15 cellular contexts compared by ENCODE assay signal in the genomic region with DNA sequence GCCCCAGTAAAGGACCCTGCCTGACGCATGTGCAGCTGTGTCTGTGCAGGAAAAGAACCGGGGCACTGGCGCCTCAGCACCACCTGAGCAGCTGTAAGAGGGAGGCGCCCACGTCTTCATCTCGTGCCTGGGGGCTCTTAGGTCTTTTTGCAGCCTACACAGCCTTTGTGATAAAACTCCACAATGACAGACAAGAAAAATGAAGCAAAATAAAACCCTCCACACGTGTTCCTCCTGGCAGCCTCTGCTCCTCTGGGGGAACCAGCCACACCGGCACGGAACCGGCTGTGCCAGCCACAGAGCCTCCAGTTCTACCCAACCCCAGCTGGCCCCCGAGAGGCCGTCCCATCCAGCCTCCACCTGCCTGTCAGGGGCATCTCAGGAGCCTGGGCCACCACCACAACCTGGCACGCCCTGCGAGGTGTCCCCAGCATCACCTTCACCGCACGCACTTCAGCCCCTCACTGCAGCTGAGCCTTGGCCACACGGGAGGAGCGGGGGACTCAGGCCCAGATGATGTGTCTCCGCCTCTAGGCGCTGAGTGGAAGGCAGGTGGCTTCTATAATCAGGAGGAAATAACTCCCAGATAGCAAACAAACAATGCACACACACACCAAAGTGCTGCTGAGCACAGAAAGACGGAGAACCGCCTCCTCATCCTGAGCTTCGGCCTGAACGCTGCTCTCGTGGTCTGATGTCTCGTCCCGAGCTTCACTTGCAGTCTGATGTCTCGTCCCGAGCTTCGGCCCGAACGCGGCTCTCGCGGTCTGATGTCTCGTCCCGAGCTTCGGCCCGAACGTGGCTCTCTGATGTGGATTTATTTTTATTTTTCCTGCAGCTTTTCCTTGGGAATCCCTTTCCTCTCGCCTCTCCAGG. TPM values are rescaled to one million over a fixed set of nuclear protein-coding genes. Genes with fewer than 3 reads are reported as not detected.
A peak's percentile ranks its signal among the peaks of the same experiment; 100 is the strongest.
DNase-seq lines count a peak whose midpoint lies in the region; ATAC-seq and TF ChIP-seq lines count a peak whose summit lies in the region.
"Had no signal": no experiment of that assay in that cellular context is flagged by ENCODE, and none has a peak within 500 bp of the region (broad histone marks: within the 10 kb centered on the region; RNA-seq: fewer than 3 reads in every experiment).

No MANE protein-coding gene starts in this region.

- peaks cover 24% of the 10 kb centered on the region for H3K4me1 ChIP-seq in body of pancreas
- H3K4me1 ChIP-seq in upper lobe of right lung = no peaks in the 10 kb centered on the region
- H3K4me1 ChIP-seq: parathyroid adenoma, Peyer's patch had no signal

- DNase-seq in Right ventricle myocardium inferior (ENCODE audit: missing footprints) = peak; percentile 46
- DNase-seq in left cardiac atrium = no peak
- DNase-seq in NCI-H2081 treated with DMSO at 0.1 percent for 48 hours (lab: John Stamatoyannopoulos, UW) = peak; percentile 39
- peak in 2 of 4 donors; percentile 25 to 37 for DNase-seq in body of pancreas
- DNase-seq in upper lobe of right lung = peak; percentile 57
- no peak for DNase-seq in KG1 (lab: John Stamatoyannopoulos, UW)
- DNase-seq in HUDEP-2 (lab: John Stamatoyannopoulos, UW; ENCODE audit: unreplicated experiment in 76 of 76) = no peak
- DNase-seq in GM03348 (ENCODE audit: low spot score) = no peak
- DNase-seq: ACHN; activated effector memory CD4-positive, alpha-beta T cell treated with Interleukin-2 at 50 U/mL for 16 hours; Calu3; T-helper 17 cell had no signal

- H3K36me3 ChIP-seq in body of pancreas (replicated peaks in 1 of 2; ENCODE audit: insufficient read depth in 1 of 2, low read depth in 2 of 2) (no peaks in the 10 kb centered on the region), upper lobe of right lung (no peaks in the 10 kb centered on the region)
- H3K36me3 ChIP-seq: Peyer's patch had no signal

- ATAC-seq in Right ventricle myocardium inferior (peak; percentile 20), left cardiac atrium (no peak), body of pancreas (peak; percentile 60), upper lobe of right lung (no peak)
- ATAC-seq: T-helper 17 cell had no signal

- H3K27ac ChIP-seq in body of pancreas (peak overlapping the region; percentile 21 to 82 (median 60)), upper lobe of right lung (no peak overlapping the region)
- H3K27ac ChIP-seq: dorsolateral prefrontal cortex, parathyroid adenoma, Peyer's patch had no signal

- intact Hi-C loops in Right ventricle myocardium inferior (cut with DNase I) = no loop called here
- intact Hi-C loops in left cardiac atrium (cut with DNase I) = no loop called here
- intact Hi-C loops in body of pancreas (cut with DNase I) = no loop called here
- intact Hi-C loops in upper lobe of right lung (cut with DNase I) = no loop called here

- no peaks in the 10 kb centered on the region for H3K27me3 ChIP-seq in body of pancreas
- H3K27me3 ChIP-seq in upper lobe of right lung = no peaks in the 10 kb centered on the region
- H3K27me3 ChIP-seq: dorsolateral prefrontal cortex, Peyer's patch had no signal

- WGBS in body of pancreas, 2 donors = 52 to 63% methylated on average over 27 to 41 of the region's 41 CpGs

- H3K9me3 ChIP-seq in body of pancreas = no peaks in the 10 kb centered on the region
- no peaks in the 10 kb centered on the region for H3K9me3 ChIP-seq in upper lobe of right lung
- H3K9me3 ChIP-seq: Peyer's patch had no signal

- TF ChIP-seq POLR2A in body of pancreas (IDR thresholded peaks at IDR 0.05) = peak in 2 of 3 donors; percentile 26 to 38

- no peak overlapping the region for H3K4me3 ChIP-seq in body of pancreas
- H3K4me3 ChIP-seq in upper lobe of right lung = no peak overlapping the region
- H3K4me3 ChIP-seq: dorsolateral prefrontal cortex, Peyer's patch had no signal

- TF ChIP-seq CTCF in body of pancreas (IDR thresholded peaks at IDR 0.05) = no peak
- TF ChIP-seq CTCF in upper lobe of right lung (IDR thresholded peaks at IDR 0.05) = no peak

RNA-seq across cellular contexts. Expression of a gene that starts 28.6 kb away (rescaled TPM):
- total RNA-seq in Right ventricle myocardium inferior (11.5 TPM), left cardiac atrium (10 to 100 TPM; 20.5 to 25.1 TPM), body of pancreas (10 to 100 TPM; 65.4 to 65.9 TPM), upper lobe of right lung (23.9 TPM)

RNA-seq across cellular contexts. Expression of a gene that starts 46.5 kb away (rescaled TPM):
- not detected for total RNA-seq in Right ventricle myocardium inferior
- total RNA-seq in left cardiac atrium = not detected
- total RNA-seq in body of pancreas = 1 to 10 TPM; 2.0 to 2.3 TPM
- total RNA-seq in upper lobe of right lung = not detected
- total RNA-seq: T-helper 17 cell had no signal

Comparison
In these comparisons a context has a peak if more than half of its experiments do, and no peak if none do; other contexts are left out.
1. ATAC-seq: peak in Right ventricle myocardium inferior (single experiment) and body of pancreas (single experiment); none in left cardiac atrium (0 of 2) and upper lobe of right lung (single experiment).
2. DNase-seq: peak in Right ventricle myocardium inferior (single experiment), NCI-H2081 treated with DMSO at 0.1 percent for 48 hours (single experiment) and upper lobe of right lung (single experiment); none in left cardiac atrium (single experiment), KG1 (single experiment), HUDEP-2 (0 of 76) and GM03348 (single experiment).